28 cellular contexts compared by ENCODE assay signal in the genomic region with DNA sequence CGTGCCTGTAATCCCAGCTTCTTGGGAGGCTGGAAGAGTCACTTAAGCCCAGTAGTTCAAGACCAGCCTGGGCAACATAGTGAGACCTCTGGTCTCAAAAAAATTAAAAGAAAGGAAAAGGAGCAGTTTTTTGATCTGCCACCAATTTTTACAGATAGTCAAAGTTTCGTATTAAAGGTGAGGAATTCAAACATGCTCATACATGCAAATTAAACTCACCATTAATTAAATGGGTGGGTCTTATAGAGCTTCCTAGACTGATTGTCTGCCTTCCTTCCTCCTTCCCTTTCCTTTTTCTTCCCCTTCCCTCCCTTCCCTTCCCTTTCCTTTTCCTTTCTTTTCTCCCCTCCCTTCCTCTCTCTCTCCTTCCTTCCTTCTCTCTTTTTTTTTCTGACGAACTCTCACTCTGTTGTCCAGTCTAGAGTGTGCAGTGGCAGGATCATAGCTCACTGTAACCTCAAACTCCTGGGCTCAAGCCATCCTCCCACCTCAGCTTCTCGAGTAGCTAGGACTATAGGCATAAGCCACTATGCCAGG. TPM values are rescaled to one million over a fixed set of nuclear protein-coding genes. Genes with fewer than 3 reads are reported as not detected.
DNase-seq lines count a peak whose midpoint lies in the region; TF ChIP-seq lines count a peak whose summit lies in the region.
"Had no signal": no experiment of that assay in that cellular context is flagged by ENCODE, and none has a peak within 500 bp of the region (broad histone marks: within the 10 kb centered on the region; RNA-seq: fewer than 3 reads in every experiment).

No MANE protein-coding gene starts in this region.

- peak overlapping the region; percentile 80 for H3K27ac Mint-ChIP-seq in activated naive CD4-positive, alpha-beta T cell treated with anti-CD3 and anti-CD28 coated beads, Interleukin-2, amount 50 U/mL, for 24 hours
- H3K27ac Mint-ChIP-seq: activated CD4-positive, alpha-beta memory T cell treated with anti-CD3 and anti-CD28 coated beads for 36 hours; T-helper 2 cell treated with Interferon-gamma antibody and Interleukin-4, amounts not matched to agents 5 μg/mL and 100 μg/mL, for 36 hours; type B pancreatic cell had no signal

- H3K4me3 ChIP-seq in adipocyte (ENCODE audit: low read length) (peak overlapping the region; percentile 24), muscle layer of duodenum (ENCODE audit: low read depth in 1 of 2, low read length in 2 of 2) (no peak overlapping the region), thyroid gland (replicated peaks in 1 of 3) (no peak overlapping the region), right atrium auricular region (no peak overlapping the region)
- H3K4me3 ChIP-seq: adrenal gland, breast epithelium, coronary artery, heart right ventricle, prostate gland had no signal

- no peaks in the 10 kb centered on the region for H3K27me3 ChIP-seq in adipocyte (replicated peaks; ENCODE audit: control insufficient read depth, insufficient read depth, low read length)
- H3K27me3 ChIP-seq in muscle layer of duodenum (ENCODE audit: low read depth, low read length) = no peaks in the 10 kb centered on the region
- no peaks in the 10 kb centered on the region for H3K27me3 ChIP-seq in thyroid gland
- H3K27me3 ChIP-seq in right atrium auricular region = no peaks in the 10 kb centered on the region
- H3K27me3 ChIP-seq: adrenal gland, BE2C, breast epithelium, heart right ventricle had no signal

- H3K4me3 Mint-ChIP-seq in activated naive CD4-positive, alpha-beta T cell treated with anti-CD3 and anti-CD28 coated beads, Interleukin-2, amount 50 U/mL, for 24 hours = no peak overlapping the region
- H3K4me3 Mint-ChIP-seq: activated CD4-positive, alpha-beta memory T cell treated with anti-CD3 and anti-CD28 coated beads for 36 hours; neural crest cell; T-helper 2 cell treated with Interferon-gamma antibody and Interleukin-4, amounts not matched to agents 5 μg/mL and 100 μg/mL, for 36 hours had no signal

- no peaks in the 10 kb centered on the region for H3K9me3 ChIP-seq in adipocyte (ENCODE audit: control insufficient read depth, low read length)
- H3K9me3 ChIP-seq in muscle layer of duodenum (ENCODE audit: control insufficient read depth in 1 of 2, low read length in 2 of 2) = no peaks in the 10 kb centered on the region
- H3K9me3 ChIP-seq in thyroid gland = no peaks in the 10 kb centered on the region
- no peaks in the 10 kb centered on the region for H3K9me3 ChIP-seq in right atrium auricular region
- H3K9me3 ChIP-seq: adrenal gland, BE2C, breast epithelium, heart right ventricle, prostate gland had no signal

- no peaks in the 10 kb centered on the region for H3K27me3 Mint-ChIP-seq in activated naive CD4-positive, alpha-beta T cell treated with anti-CD3 and anti-CD28 coated beads, Interleukin-2, amount 50 U/mL, for 24 hours
- H3K27me3 Mint-ChIP-seq: activated CD4-positive, alpha-beta memory T cell treated with anti-CD3 and anti-CD28 coated beads for 36 hours; type B pancreatic cell had no signal

- H3K4me1 ChIP-seq in adipocyte (ENCODE audit: control insufficient read depth, insufficient read depth, low read length) = peaks cover 59% of the 10 kb centered on the region
- peaks cover 3 to 16% of the 10 kb centered on the region in 2 donors for H3K4me1 ChIP-seq in muscle layer of duodenum (ENCODE audit: control insufficient read depth in 1 of 2, insufficient read depth in 2 of 2, low read length in 2 of 2)
- H3K4me1 ChIP-seq in thyroid gland = peaks cover 8 to 13% of the 10 kb centered on the region in 2 donors
- peaks cover 0 to 5% of the 10 kb centered on the region in 2 donors for H3K4me1 ChIP-seq in right atrium auricular region
- H3K4me1 ChIP-seq: BE2C, breast epithelium, prostate gland had no signal

- no peaks in the 10 kb centered on the region for H3K4me1 Mint-ChIP-seq in activated naive CD4-positive, alpha-beta T cell treated with anti-CD3 and anti-CD28 coated beads, Interleukin-2, amount 50 U/mL, for 24 hours
- H3K4me1 Mint-ChIP-seq: neural crest cell had no signal

- no peak for TF ChIP-seq POLR2A in thyroid gland (IDR thresholded peaks at IDR 0.05)

- WGBS in thyroid gland, 2 donors = 84 to 86% methylated on average over 4 of the region's 4 CpGs

- DNase-seq in activated naive CD4-positive, alpha-beta T cell treated with anti-CD3 and anti-CD28 coated beads, Interleukin-2, amount 50 U/mL, for 16 hours = no peak
- DNase-seq in adipocyte (ENCODE audit: low read depth) = no peak
- DNase-seq in thyroid gland = no peak
- DNase-seq in DMS153 treated with DMSO at 0.1 percent for 48 hours (lab: John Stamatoyannopoulos, UW; ENCODE audit: unreplicated experiment) = no peak
- no peak for DNase-seq in right atrium auricular region (ENCODE audit: low spot score)
- DNase-seq in activated CD4-positive, CD25-positive, alpha-beta regulatory T cell (lab: John Stamatoyannopoulos, UW) = no peak
- DNase-seq: activated CD4-positive, alpha-beta memory T cell treated with anti-CD3 and anti-CD28 coated beads for 36 hours; activated effector memory CD4-positive, alpha-beta T cell treated with anti-CD3 and anti-CD28 coated beads, Interleukin-2, amount 50 U/mL, for 16 hours; adrenal gland; BE2C; COR-L47; heart right ventricle; left ventricle myocardium superior; midbrain; NCI-H1436; NCI-H2171; NCI-H524 treated with DMSO at 0.1 percent for 48 hours; stimulated activated CD4-positive, alpha-beta T cell treated with anti-CD3 and anti-CD28 coated beads, Interleukin-2, amount 100 ng/mL, for 48 hours; stimulated activated naive CD8-positive, alpha-beta T cell treated with anti-CD3 and anti-CD28 coated beads, Interleukin-15, Interleukin-2, amounts not matched to agents 100 U/mL and 50 U/mL, for 24 hours; WERI-Rb-1 had no signal

- H3K9me3 Mint-ChIP-seq in activated naive CD4-positive, alpha-beta T cell treated with anti-CD3 and anti-CD28 coated beads, Interleukin-2, amount 50 U/mL, for 24 hours = no peaks in the 10 kb centered on the region
- H3K9me3 Mint-ChIP-seq: activated CD4-positive, alpha-beta memory T cell treated with anti-CD3 and anti-CD28 coated beads for 36 hours; neural crest cell; T-helper 2 cell treated with Interferon-gamma antibody and Interleukin-4, amounts not matched to agents 5 μg/mL and 100 μg/mL, for 36 hours; type B pancreatic cell had no signal

- H3K36me3 ChIP-seq in adipocyte (ENCODE audit: control insufficient read depth, insufficient read depth, low read length, severe bottlenecking) (peaks cover 14% of the 10 kb centered on the region), muscle layer of duodenum (ENCODE audit: control insufficient read depth in 1 of 2, insufficient read depth in 2 of 2, low read length in 2 of 2) (peaks cover 5 to 8% of the 10 kb centered on the region in 2 donors), thyroid gland (peaks cover 4 to 8% of the 10 kb centered on the region in 2 donors), right atrium auricular region (no peaks in the 10 kb centered on the region)
- H3K36me3 ChIP-seq: BE2C, prostate gland had no signal

- TF ChIP-seq CTCF in thyroid gland (IDR thresholded peaks at IDR 0.05) = no peak
- no peak for TF ChIP-seq CTCF in right atrium auricular region (IDR thresholded peaks at IDR 0.05)

- H3K9ac ChIP-seq in adipocyte (ENCODE audit: low read length) = peak overlapping the region; percentile 76

- intact Hi-C loops in thyroid gland (cut with DNase I) = no loop called here

- H3K36me3 Mint-ChIP-seq in activated naive CD4-positive, alpha-beta T cell treated with anti-CD3 and anti-CD28 coated beads, Interleukin-2, amount 50 U/mL, for 24 hours = no peaks in the 10 kb centered on the region

- H3K27ac ChIP-seq in muscle layer of duodenum (ENCODE audit: low read length) (peak overlapping the region; percentile 6), thyroid gland (peak overlapping the region in 2 of 3 donors; percentile 15 to 31), right atrium auricular region (no peak overlapping the region)
- H3K27ac ChIP-seq: prostate gland, WERI-Rb-1 had no signal

RNA-seq across cellular contexts. Expression of gene VPS4A, which starts 36.4 kb away (rescaled TPM):
- total RNA-seq in thyroid gland = 10 to 100 TPM; 33.5 to 47.5 (median 43.2) TPM
- total RNA-seq in right atrium auricular region = 10 to 100 TPM; 25.4 to 36.4 TPM

RNA-seq across cellular contexts. Expression of gene PDF, which starts 55.6 kb away (rescaled TPM):
- 10 to 100 TPM; 35.2 to 57.0 (median 51.0) TPM for total RNA-seq in thyroid gland
- total RNA-seq in right atrium auricular region = 10 to 100 TPM; 11.8 to 12.8 TPM

Comparison
In these comparisons a context has a peak if more than half of its experiments do, and no peak if none do; other contexts are left out.
1. H3K27ac ChIP-seq: peak in muscle layer of duodenum (single experiment) and thyroid gland (2 of 3); none in right atrium auricular region (0 of 2).